ENCODE assay signal across 14 cellular contexts in genomic region chr7:106070201-106070551, GRCh38. TPM values are rescaled to one million over a fixed set of nuclear protein-coding genes. Genes with fewer than 3 reads are reported as not detected.
DNase-seq lines count a peak whose midpoint lies in the region; ATAC-seq, FAIRE-seq and TF ChIP-seq lines count a peak whose summit lies in the region.
"Had no signal": no experiment of that assay in that cellular context is flagged by ENCODE, and none has a peak within 500 bp of the region (broad histone marks: within the 10 kb centered on the region; RNA-seq: fewer than 3 reads in every experiment).

No MANE protein-coding gene starts in this region.

- H3K36me3 ChIP-seq in keratinocyte (ENCODE audit: control insufficient read depth in 2 of 2, extremely low read depth in 1 of 2, insufficient read depth in 2 of 2, low read length in 2 of 2) (no peaks in the 10 kb centered on the region), thyroid gland (no peaks in the 10 kb centered on the region)
- H3K36me3 ChIP-seq: vagina had no signal

- peak overlapping the region; percentile 78 for H3K4me2 ChIP-seq in keratinocyte (ENCODE audit: control insufficient read depth, extremely low read depth, insufficient read depth, low read depth, low read length)
- H3K4me2 ChIP-seq: hepatocyte had no signal

- CTCF ChIA-PET in activated CD4-positive, alpha-beta T cell treated with anti-CD3 and anti-CD28 coated beads for 36 hours (lab: Charles Lee) = interaction anchor here (1.1 to 4.2 kb wide), 3 partner anchors 10 to 83 kb away, joined by 3 to 20 read pairs (median 15); no protein-coding TSS in a partner anchor
- CTCF ChIA-PET in activated CD8-positive, alpha-beta memory T cell treated with anti-CD3 and anti-CD28 coated beads, Interleukin-2, amount 10 ng/mL, durations not matched to agents 7 days and 5 days (lab: Charles Lee) = interaction anchor here (2.5 to 3.9 kb wide), 2 partner anchors 42 to 84 kb away, joined by 17 to 30 read pairs; partner anchors contain the start of gene SYPL1

- intact Hi-C loops in activated CD4-positive, alpha-beta T cell treated with anti-CD3 and anti-CD28 coated beads for 36 hours (cut with DNase I, micrococcal nuclease) = loop anchor here in 1 of 2 experiments (5.0 kb wide), 1 partner anchor 357 kb away; no protein-coding TSS in a partner anchor
- intact Hi-C loops in thyroid gland (cut with DNase I) = loop anchor here (5.0 kb wide), 1 partner anchor 37 kb away; no protein-coding TSS in a partner anchor

- peak overlapping the region; percentile 67 for H3K9ac ChIP-seq in keratinocyte (ENCODE audit: control insufficient read depth, extremely low read depth, insufficient read depth, low read length)

- H3K27ac Mint-ChIP-seq in activated CD4-positive, alpha-beta T cell treated with anti-CD3 and anti-CD28 coated beads for 36 hours = peak overlapping the region; percentile 95
- H3K27ac Mint-ChIP-seq in activated CD8-positive, alpha-beta memory T cell treated with anti-CD3 and anti-CD28 coated beads, Interleukin-2, amount 10 ng/mL, durations not matched to agents 7 days and 5 days = no peak overlapping the region

- dilution Hi-C loops in keratinocyte (cut with MboI; ENCODE audit: extremely low pct_ligation_motif_present, low sequenced_read_pairs) = no loop called here

- no peaks in the 10 kb centered on the region for H4K20me1 ChIP-seq in keratinocyte (ENCODE audit: control insufficient read depth, extremely low read depth, insufficient read depth, low read length)

- H3K9me3 ChIP-seq in keratinocyte (ENCODE audit: control insufficient read depth, low read depth, low read length) (no peaks in the 10 kb centered on the region), thyroid gland (no peaks in the 10 kb centered on the region)
- H3K9me3 ChIP-seq: vagina had no signal

- H3K27me3 Mint-ChIP-seq in activated CD4-positive, alpha-beta T cell treated with anti-CD3 and anti-CD28 coated beads for 36 hours = no peaks in the 10 kb centered on the region
- no peaks in the 10 kb centered on the region for H3K27me3 Mint-ChIP-seq in activated CD8-positive, alpha-beta memory T cell treated with anti-CD3 and anti-CD28 coated beads, Interleukin-2, amount 10 ng/mL, durations not matched to agents 7 days and 5 days

- DNase-seq in activated CD4-positive, alpha-beta T cell treated with anti-CD3 and anti-CD28 coated beads for 36 hours = no peak
- no peak for DNase-seq in activated CD4-positive, alpha-beta T cell treated with anti-CD3 and anti-CD28 coated beads for 48 hours
- DNase-seq in keratinocyte (ENCODE audit: low read depth, low spot score) = peak; percentile 79
- no peak for DNase-seq in thyroid gland
- DNase-seq in activated CD8-positive, alpha-beta memory T cell treated with anti-CD3 and anti-CD28 coated beads, Interleukin-2, amount 10 ng/mL, durations not matched to agents 7 days and 5 days = no peak
- DNase-seq: stimulated activated CD4-positive, alpha-beta T cell treated with anti-CD3 and anti-CD28 coated beads, Interleukin-4, amount 100 ng/mL, for 4 hours had no signal

- ATAC-seq in activated CD4-positive, alpha-beta T cell treated with anti-CD3 and anti-CD28 coated beads for 36 hours = no peak
- ATAC-seq in activated CD8-positive, alpha-beta memory T cell treated with anti-CD3 and anti-CD28 coated beads, Interleukin-2, amount 10 ng/mL, durations not matched to agents 7 days and 5 days = no peak
- no peak for ATAC-seq in HG02763 (IDR thresholded peaks at IDR 0.05; ENCODE audit: unreplicated experiment)
- no peak for ATAC-seq in GM21528 (IDR thresholded peaks at IDR 0.05; ENCODE audit: low FRiP score, unreplicated experiment)
- ATAC-seq: natural killer cell treated with Interleukin-12 subunit alpha and Interleukin-12 subunit beta and Interleukin-15 and Interleukin-18, amount 100 ng/mL, for 72 hours had no signal

- H3K9me3 Mint-ChIP-seq in activated CD4-positive, alpha-beta T cell treated with anti-CD3 and anti-CD28 coated beads for 36 hours (ENCODE audit: low read depth) = no peaks in the 10 kb centered on the region
- no peaks in the 10 kb centered on the region for H3K9me3 Mint-ChIP-seq in activated CD8-positive, alpha-beta memory T cell treated with anti-CD3 and anti-CD28 coated beads, Interleukin-2, amount 10 ng/mL, durations not matched to agents 7 days and 5 days (ENCODE audit: low read depth)
- H3K9me3 Mint-ChIP-seq: natural killer cell treated with Interleukin-12 subunit alpha and Interleukin-12 subunit beta and Interleukin-15 and Interleukin-18, amount 100 ng/mL, for 72 hours had no signal

- H3K4me1 ChIP-seq in keratinocyte (ENCODE audit: control insufficient read depth, extremely low read depth, insufficient read depth, low read length) (peaks cover 76% of the 10 kb centered on the region), thyroid gland (peaks cover 50 to 63% of the 10 kb centered on the region in 2 donors)

- no peak for TF ChIP-seq CTCF in keratinocyte (optimal IDR thresholded peaks at IDR 0.05 in 1 of 3, IDR thresholded peaks at IDR 0.05 in 1 of 3, conservative IDR thresholded peaks at IDR 0.05 in 1 of 3; ENCODE audit: extremely low read depth in 1 of 3, insufficient read depth in 2 of 3, low read length in 3 of 3)
- no peak for TF ChIP-seq CTCF in thyroid gland (IDR thresholded peaks at IDR 0.05)

- H3K36me3 Mint-ChIP-seq in activated CD4-positive, alpha-beta T cell treated with anti-CD3 and anti-CD28 coated beads for 36 hours (ENCODE audit: low read depth) = no peaks in the 10 kb centered on the region
- no peaks in the 10 kb centered on the region for H3K36me3 Mint-ChIP-seq in activated CD8-positive, alpha-beta memory T cell treated with anti-CD3 and anti-CD28 coated beads, Interleukin-2, amount 10 ng/mL, durations not matched to agents 7 days and 5 days
- H3K36me3 Mint-ChIP-seq: natural killer cell treated with Interleukin-12 subunit alpha and Interleukin-12 subunit beta and Interleukin-15 and Interleukin-18, amount 100 ng/mL, for 72 hours had no signal

- 22 to 40% methylated on average over 2 to 4 of the region's 5 CpGs for WGBS in thyroid gland, 2 donors

- no peak overlapping the region for H3K4me3 ChIP-seq in keratinocyte (ENCODE audit: control insufficient read depth in 2 of 3, extremely low read depth in 1 of 3, insufficient read depth in 2 of 3, low read depth in 1 of 3, low read length in 3 of 3)
- H3K4me3 ChIP-seq in thyroid gland (replicated peaks in 1 of 3) = no peak overlapping the region
- H3K4me3 ChIP-seq: hepatocyte, vagina had no signal

- POLR2A ChIA-PET in activated CD4-positive, alpha-beta T cell treated with anti-CD3 and anti-CD28 coated beads for 36 hours (lab: Charles Lee) = no interaction called here

- no peaks in the 10 kb centered on the region for H3K27me3 ChIP-seq in keratinocyte (ENCODE audit: control insufficient read depth, extremely low read depth, insufficient read depth, low read length)
- no peaks in the 10 kb centered on the region for H3K27me3 ChIP-seq in thyroid gland
- H3K27me3 ChIP-seq: hepatocyte, vagina had no signal

- H3K79me2 ChIP-seq in keratinocyte (ENCODE audit: control insufficient read depth, insufficient read depth, low read length) = no peaks in the 10 kb centered on the region
- H3K79me2 ChIP-seq: hepatocyte had no signal

- no peak overlapping the region for H3K4me3 Mint-ChIP-seq in activated CD4-positive, alpha-beta T cell treated with anti-CD3 and anti-CD28 coated beads for 36 hours
- no peak overlapping the region for H3K4me3 Mint-ChIP-seq in activated CD8-positive, alpha-beta memory T cell treated with anti-CD3 and anti-CD28 coated beads, Interleukin-2, amount 10 ng/mL, durations not matched to agents 7 days and 5 days
- H3K4me3 Mint-ChIP-seq: natural killer cell treated with Interleukin-12 subunit alpha and Interleukin-12 subunit beta and Interleukin-15 and Interleukin-18, amount 100 ng/mL, for 72 hours had no signal

- TF ChIP-seq POLR2A in Raji (IDR thresholded peaks at IDR 0.05; ENCODE audit: insufficient read depth, low read depth, low read length) (0 out of 2 replicates have a peak, but pooled peaks have one; percentile 21), thyroid gland (IDR thresholded peaks at IDR 0.05) (no peak)

- no peak for FAIRE-seq in keratinocyte (lab: Jason Lieb, UNC)
- FAIRE-seq: HTR-8/SVneo, TTC549 had no signal

- H3K27ac ChIP-seq in keratinocyte (ENCODE audit: control insufficient read depth, insufficient read depth, low read length) (peak overlapping the region; percentile 87), thyroid gland (peak overlapping the region; percentile 68 to 96 (median 91))
- H3K27ac ChIP-seq: hepatocyte had no signal

- peaks cover 35% of the 10 kb centered on the region for H3K4me1 Mint-ChIP-seq in activated CD4-positive, alpha-beta T cell treated with anti-CD3 and anti-CD28 coated beads for 36 hours
- H3K4me1 Mint-ChIP-seq in activated CD8-positive, alpha-beta memory T cell treated with anti-CD3 and anti-CD28 coated beads, Interleukin-2, amount 10 ng/mL, durations not matched to agents 7 days and 5 days = peaks cover 40% of the 10 kb centered on the region

- no peak overlapping the region for H2AFZ ChIP-seq in keratinocyte (ENCODE audit: control insufficient read depth, low read length)
- H2AFZ ChIP-seq: hepatocyte had no signal

- no peaks in the 10 kb centered on the region for H3K9me1 ChIP-seq in keratinocyte (ENCODE audit: control insufficient read depth, extremely low read depth, insufficient read depth, low read length)

RNA-seq across cellular contexts. Expression of gene SYPL1, which starts 41.9 kb away (rescaled TPM):
- total RNA-seq in activated CD4-positive, alpha-beta T cell treated with anti-CD3 and anti-CD28 coated beads for 36 hours = 10 to 100 TPM; 23.7 to 28.8 TPM
- 152 to 254 TPM (median 169 TPM) in 3 replicates for polyA plus RNA-seq in keratinocyte
- 23.2 TPM for polyA plus RNA-seq in keratinocyte (2011; ENCODE audit: low read depth)
- 84.0 and 178 TPM in 2 replicates for polyA plus RNA-seq in keratinocyte (2011; cell fraction: cytosol; rRNA removed)
- 192 and 248 TPM in 2 replicates for polyA plus RNA-seq in keratinocyte (2011; cell fraction: nucleus; rRNA removed)
- polyA plus RNA-seq in keratinocyte (2012; ENCODE audit: low replicate concordance) = 104 and 146 TPM in 2 replicates
- polyA minus RNA-seq in keratinocyte = 60.7 to 198 TPM (median 188 TPM) in 3 replicates
- 101 TPM for polyA minus RNA-seq in keratinocyte (2011; cell fraction: cytosol; rRNA and poly(A)+ RNA removed)
- polyA minus RNA-seq in keratinocyte (2011; cell fraction: nucleus; rRNA and poly(A)+ RNA removed) = 91.1 and 162 TPM in 2 replicates
- total RNA-seq in thyroid gland = 100 to 1,000 TPM; 119 to 165 (median 132) TPM
- 10 to 100 TPM; 21.9 to 24.1 TPM for total RNA-seq in activated CD8-positive, alpha-beta memory T cell treated with anti-CD3 and anti-CD28 coated beads, Interleukin-2, amount 10 ng/mL, durations not matched to agents 7 days and 5 days

Comparison
In these comparisons a context has a peak if more than half of its experiments do, and no peak if none do; other contexts are left out.
1. RNA of gene SYPL1, which starts 41.9 kb away (total RNA-seq): 119 to 165 TPM in thyroid gland; 23.7 to 28.8 TPM in activated CD4-positive, alpha-beta T cell treated with anti-CD3 and anti-CD28 coated beads for 36 hours and 21.9 to 24.1 TPM in activated CD8-positive, alpha-beta memory T cell treated with anti-CD3 and anti-CD28 coated beads, Interleukin-2, amount 10 ng/mL, durations not matched to agents 7 days and 5 days; every median in the first group is over 4 times any median in the second.